1 cellular context compared by ENCODE assay signal in genomic region chr11:6469599-6469998, GRCh38.
TF ChIP-seq lines count a peak whose summit lies in the region.

No MANE protein-coding gene starts in this region.

TF ChIP-seq in GM12878, 131 proteins besides CTCF, POLR2A, EP300 and RAD21:
- TF ChIP-seq PBX3 (IDR thresholded peaks at IDR 0.05; ENCODE audit: insufficient replicate concordance, low read depth, low read length): no peak
- no peak for TF ChIP-seq POLR2AphosphoS5 (IDR thresholded peaks at IDR 0.05; ENCODE audit: low read length)
- peak; percentile 6; the same call in 1 of the 2 replicates for TF ChIP-seq RELB (IDR thresholded peaks at IDR 0.05; ENCODE audit: low read depth)
- no peak for TF ChIP-seq BRCA1 (IDR thresholded peaks at IDR 0.05; ENCODE audit: low read depth, low read length)
- TF ChIP-seq ZNF687 (IDR thresholded peaks at IDR 0.05): no peak
- no peak for TF ChIP-seq IRF4 (IDR thresholded peaks at IDR 0.05; ENCODE audit: low read depth, low read length)
- TF ChIP-seq ASH2L (IDR thresholded peaks at IDR 0.05; ENCODE audit: borderline replicate concordance, low read depth): no peak
